Comparison of ENCODE assay signal across 16 cellular contexts in the genomic region with DNA sequence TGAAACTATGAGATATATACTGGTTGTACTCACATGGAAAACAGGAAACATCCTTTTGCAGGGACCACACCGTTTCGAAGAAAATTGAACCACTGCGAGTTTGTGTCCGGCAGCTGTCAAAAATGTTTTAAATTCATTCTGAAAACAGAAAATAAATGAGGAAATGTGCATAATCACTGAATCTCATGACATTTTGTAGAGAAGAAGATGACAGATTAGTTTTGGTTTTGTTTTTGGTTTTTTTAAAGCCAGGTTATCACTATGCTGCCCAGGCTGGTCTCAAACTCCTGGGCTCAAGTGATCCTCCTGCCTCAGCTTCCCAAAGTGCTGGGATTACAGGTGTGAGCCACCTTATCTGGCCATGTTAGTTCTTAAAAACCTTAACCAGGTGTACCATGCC.
DNase-seq lines count a peak whose midpoint lies in the region; ATAC-seq and TF ChIP-seq lines count a peak whose summit lies in the region.
"Had no signal": no experiment of that assay in that cellular context is flagged by ENCODE, and none has a peak within 500 bp of the region (broad histone marks: within the 10 kb centered on the region; RNA-seq: fewer than 3 reads in every experiment).

No MANE protein-coding gene starts in this region.

- ATAC-seq in GM19372 (IDR thresholded peaks at IDR 0.05; ENCODE audit: low read depth, unreplicated experiment) (peak; percentile 66), HG02588 (IDR thresholded peaks at IDR 0.05; ENCODE audit: unreplicated experiment) (peak; percentile 76), HG03175 (IDR thresholded peaks at IDR 0.05; ENCODE audit: unreplicated experiment) (peak; percentile 80)
- ATAC-seq in stimulated activated effector memory CD8-positive, alpha-beta T cell treated with anti-CD3 and anti-CD28 coated beads, Interleukin-12 subunit alpha, Interleukin-12 subunit beta, amount 100 ng/mL, for 72 hours: no peak
- ATAC-seq: foreskin keratinocyte, T-cell had no signal

- H3K9me3 Mint-ChIP-seq in stimulated activated effector memory CD8-positive, alpha-beta T cell treated with anti-CD3 and anti-CD28 coated beads, Interleukin-12 subunit alpha, Interleukin-12 subunit beta, amount 100 ng/mL, for 72 hours: no peaks in the 10 kb centered on the region
- H3K9me3 Mint-ChIP-seq: activated T-helper 2 cell treated with anti-CD3 and anti-CD28 coated beads, Interferon-gamma antibody, Interleukin-2, Interleukin-4, amounts not matched to agents 10 μg/mL and 5 μg/mL and 100 μg/mL, durations not matched to agents 14 hours and 24 hours and 36 hours; T-cell had no signal

- H3K4me3 Mint-ChIP-seq in stimulated activated effector memory CD8-positive, alpha-beta T cell treated with anti-CD3 and anti-CD28 coated beads, Interleukin-12 subunit alpha, Interleukin-12 subunit beta, amount 100 ng/mL, for 72 hours: no peak overlapping the region
- H3K4me3 Mint-ChIP-seq: T-cell had no signal

- TF ChIP-seq CTCF in GM10266 (IDR thresholded peaks at IDR 0.05; ENCODE audit: control insufficient read depth, insufficient read depth, low read depth, missing control alignments): no peak

- H3K4me1 Mint-ChIP-seq in stimulated activated effector memory CD8-positive, alpha-beta T cell treated with anti-CD3 and anti-CD28 coated beads, Interleukin-12 subunit alpha, Interleukin-12 subunit beta, amount 100 ng/mL, for 72 hours: no peaks in the 10 kb centered on the region

- DNase-seq in GM10266 (ENCODE audit: extremely low spot score) (peak; percentile 12), AG08395 (ENCODE audit: low spot score) (no peak), NCI-H1694 treated with DMSO at 0.1 percent for 48 hours (lab: John Stamatoyannopoulos, UW) (no peak)
- DNase-seq in stimulated activated effector memory CD8-positive, alpha-beta T cell treated with anti-CD3 and anti-CD28 coated beads, Interleukin-12 subunit alpha, Interleukin-12 subunit beta, amount 100 ng/mL, for 72 hours (ENCODE audit: low spot score in 2 of 2): no peak
- DNase-seq in activated CD4-positive, alpha-beta T cell treated with anti-CD3 and anti-CD28 coated beads, Interleukin-2, amount 50 U/mL, for 1 hour: no peak
- DNase-seq: activated CD4-positive, alpha-beta T cell treated with anti-CD3 and anti-CD28 coated beads for 48 hours; foreskin keratinocyte; NCI-H2081 treated with DMSO at 0.1 percent for 48 hours; ovary; stimulated activated CD4-positive, alpha-beta T cell treated with anti-CD3 and anti-CD28 coated beads, Interleukin-12 subunit alpha, Interleukin-12 subunit beta, amount 100 ng/mL, for 4 hours; T-cell; upper lobe of left lung had no signal

- no peaks in the 10 kb centered on the region for H3K36me3 Mint-ChIP-seq in stimulated activated effector memory CD8-positive, alpha-beta T cell treated with anti-CD3 and anti-CD28 coated beads, Interleukin-12 subunit alpha, Interleukin-12 subunit beta, amount 100 ng/mL, for 72 hours
- H3K36me3 Mint-ChIP-seq: T-cell had no signal

- H3K27ac Mint-ChIP-seq in stimulated activated effector memory CD8-positive, alpha-beta T cell treated with anti-CD3 and anti-CD28 coated beads, Interleukin-12 subunit alpha, Interleukin-12 subunit beta, amount 100 ng/mL, for 72 hours: no peak overlapping the region
- H3K27ac Mint-ChIP-seq: activated T-helper 2 cell treated with anti-CD3 and anti-CD28 coated beads, Interferon-gamma antibody, Interleukin-2, Interleukin-4, amounts not matched to agents 10 μg/mL and 5 μg/mL and 100 μg/mL, durations not matched to agents 14 hours and 24 hours and 36 hours; T-cell had no signal
